Comparison of ENCODE assay signal across 8 cellular contexts in genomic region chr2:55175254-55176093, GRCh38. TPM values are rescaled to one million over a fixed set of nuclear protein-coding genes. Genes with fewer than 3 reads are reported as not detected.
DNase-seq lines count a peak whose midpoint lies in the region; ATAC-seq and TF ChIP-seq lines count a peak whose summit lies in the region.

No MANE protein-coding gene starts in this region.

- H3K27me3 ChIP-seq in fibroblast of lung (ENCODE audit: control insufficient read depth, insufficient read depth, low read length) = no peaks in the 10 kb centered on the region

- ATAC-seq in GM19397 (IDR thresholded peaks at IDR 0.05; ENCODE audit: unreplicated experiment) = peak; percentile 52

- peak; percentile 41 to 64 for TF ChIP-seq CTCF in fibroblast of lung (conservative IDR thresholded peaks at IDR 0.05 in 1 of 2, IDR thresholded peaks at IDR 0.05 in 1 of 2; ENCODE audit: low read depth in 1 of 2, low read length in 2 of 2)
- peak; percentile 71 for TF ChIP-seq CTCF in osteocyte (IDR thresholded peaks at IDR 0.05)

- H3K4me1 ChIP-seq in fibroblast of lung (ENCODE audit: control insufficient read depth, extremely low read depth, insufficient read depth, low read length) = no peaks in the 10 kb centered on the region

- no peaks in the 10 kb centered on the region for H3K36me3 ChIP-seq in fibroblast of lung (ENCODE audit: control insufficient read depth, insufficient read depth, low read length)

- DNase-seq in D341Med (ENCODE audit: low spot score) (peak; percentile 43), M059J (ENCODE audit: low read depth) (peak; percentile 45), SKM-1 treated with dmso at 0.1 percent for 144 hours (lab: John Stamatoyannopoulos, UW; ENCODE audit: unreplicated experiment) (peak; percentile 78), fibroblast of lung (ENCODE audit: low read depth in 2 of 2) (peak; percentile 73 to 88), osteocyte (ENCODE audit: extremely low spot score, unreplicated experiment) (no peak), NK-92 (lab: John Stamatoyannopoulos, UW; ENCODE audit: unreplicated experiment) (no peak), activated gamma-delta T cell treated with Interleukin-2 at 50 U/mL for 16 hours (no peak)

- H3K27ac Mint-ChIP-seq in osteocyte (ENCODE audit: unreplicated experiment) = no peak overlapping the region

- H3K27ac ChIP-seq in fibroblast of lung (ENCODE audit: insufficient read depth, low read length) = no peak overlapping the region

- H3K4me3 ChIP-seq in fibroblast of lung (replicated peaks in 1 of 4; ENCODE audit: control extremely low read depth in 1 of 4, insufficient read depth in 1 of 4, low read depth in 3 of 4, low read length in 4 of 4) = no peak overlapping the region

- H3K9me3 Mint-ChIP-seq in osteocyte (ENCODE audit: unreplicated experiment) = no peaks in the 10 kb centered on the region

- H3K4me1 Mint-ChIP-seq in osteocyte (ENCODE audit: unreplicated experiment) = peaks cover 3% of the 10 kb centered on the region

- H2AFZ ChIP-seq in fibroblast of lung (ENCODE audit: low read length) = no peak overlapping the region

- peaks cover 5% of the 10 kb centered on the region for H3K79me2 ChIP-seq in fibroblast of lung (ENCODE audit: control insufficient read depth, insufficient read depth, low read length)

- no peak overlapping the region for H3K4me2 ChIP-seq in fibroblast of lung (ENCODE audit: extremely low read depth, insufficient read depth, low read length)

- peaks cover 9% of the 10 kb centered on the region for H3K36me3 Mint-ChIP-seq in osteocyte (ENCODE audit: unreplicated experiment)

- H3K9ac ChIP-seq in fibroblast of lung (ENCODE audit: insufficient read depth, low read length) = no peak overlapping the region

- no peaks in the 10 kb centered on the region for H3K27me3 Mint-ChIP-seq in osteocyte (ENCODE audit: unreplicated experiment)

- H3K4me3 Mint-ChIP-seq in osteocyte (ENCODE audit: unreplicated experiment) = no peak overlapping the region

- H4K20me1 ChIP-seq in fibroblast of lung (ENCODE audit: control insufficient read depth, extremely low read depth, insufficient read depth, low read length) = no peaks in the 10 kb centered on the region

- H3K9me3 ChIP-seq in fibroblast of lung (ENCODE audit: control insufficient read depth, insufficient read depth, low read depth, low read length) = no peaks in the 10 kb centered on the region

RNA-seq across cellular contexts. Expression of gene CLHC1, which starts 56.6 kb away (rescaled TPM):
- 1.2 and 3.9 TPM in 2 replicates for total RNA-seq in M059J (2014; rRNA removed; shearing (Covaris generic))
- total RNA-seq in fibroblast of lung (7.2 and 11.9 TPM in 2 replicates), osteocyte (21.6 and 23.5 TPM in 2 replicates)
- 2.5 and 6.5 TPM in 2 replicates for polyA plus RNA-seq in fibroblast of lung
- 2.4 and 5.2 TPM in 2 replicates for polyA plus RNA-seq in fibroblast of lung (2012)
- polyA minus RNA-seq in fibroblast of lung (ENCODE audit: low replicate concordance) = not detected in 2 replicates

RNA-seq across cellular contexts. Expression of gene RPS27A, which starts 57.0 kb away (rescaled TPM):
- 1,237 and 1,604 TPM in 2 replicates for total RNA-seq in M059J (2014; rRNA removed; shearing (Covaris generic))
- total RNA-seq in fibroblast of lung (679 and 797 TPM in 2 replicates), osteocyte (665 and 668 TPM in 2 replicates)
- 1,824 and 2,117 TPM in 2 replicates for polyA plus RNA-seq in fibroblast of lung
- polyA plus RNA-seq in fibroblast of lung (2012) = 1,557 and 2,041 TPM in 2 replicates
- 27.7 and 29.7 TPM in 2 replicates for polyA minus RNA-seq in fibroblast of lung (ENCODE audit: low replicate concordance)

Comparison
In these comparisons a context has a peak if more than half of its experiments do, and no peak if none do; other contexts are left out.
1. DNase-seq: peak in D341Med (single experiment), M059J (single experiment), SKM-1 treated with dmso at 0.1 percent for 144 hours (single experiment) and fibroblast of lung (2 of 2); none in osteocyte (single experiment), NK-92 (single experiment) and activated gamma-delta T cell treated with Interleukin-2 at 50 U/mL for 16 hours (single experiment).